ENCODE assay signal across 1 cellular context in genomic region chr4:15517681-15518080, GRCh38. TPM values are rescaled to one million over a fixed set of nuclear protein-coding genes. Genes with fewer than 3 reads are reported as not detected.
"Had no signal": no experiment of that assay in that cellular context is flagged by ENCODE, and none has a peak within 500 bp of the region (broad histone marks: within the 10 kb centered on the region; RNA-seq: fewer than 3 reads in every experiment).

No MANE protein-coding gene starts in this region.

RNA-seq across cellular contexts. Expression of gene CC2D2A, which starts 48.0 kb away (rescaled TPM):
- total RNA-seq: OCI-LY7 had no signal
